In genomic region chr2:64404743-64405142, GRCh38 we compare ENCODE assay signal across 10 cellular contexts. TPM values are rescaled to one million over a fixed set of nuclear protein-coding genes. Genes with fewer than 3 reads are reported as not detected.
DNase-seq lines count a peak whose midpoint lies in the region; ATAC-seq and TF ChIP-seq lines count a peak whose summit lies in the region.
"Had no signal": no experiment of that assay in that cellular context is flagged by ENCODE, and none has a peak within 500 bp of the region (broad histone marks: within the 10 kb centered on the region; RNA-seq: fewer than 3 reads in every experiment).

No MANE protein-coding gene starts in this region.

- peak overlapping the region; percentile 58 for H3K4me3 Mint-ChIP-seq in WTC11
- peak overlapping the region; percentile 87 for H3K4me3 Mint-ChIP-seq in neural crest cell
- H3K4me3 Mint-ChIP-seq: activated naive CD8-positive, alpha-beta T cell treated with anti-CD3 and anti-CD28 coated beads, Interleukin-2, amount 50 U/mL, for 24 hours had no signal

- peak; percentile 26 for DNase-seq in AG20443 (ENCODE audit: low spot score)
- DNase-seq in WTC11 (ENCODE audit: low spot score) = peak; percentile 72
- DNase-seq in Right ventricle myocardium superior = peak; percentile 56
- DNase-seq in neural crest cell (ENCODE audit: low read depth, low spot score) = peak; percentile 77
- DNase-seq in KG1 (lab: John Stamatoyannopoulos, UW) = no peak
- DNase-seq in GM03348 (ENCODE audit: low spot score) = no peak
- DNase-seq in activated effector memory CD4-positive, alpha-beta T cell treated with Interleukin-2 at 50 U/mL for 16 hours = no peak
- DNase-seq: activated naive CD8-positive, alpha-beta T cell treated with anti-CD3 and anti-CD28 coated beads, Interleukin-2, amount 50 U/mL, for 24 hours; AML-193 had no signal

- TF ChIP-seq CTCF in WTC11 (IDR thresholded peaks at IDR 0.05) = no peak
- TF ChIP-seq CTCF in neural crest cell (conservative IDR thresholded peaks at IDR 0.05) = no peak

- peak overlapping the region; percentile 97 for H3K27ac Mint-ChIP-seq in WTC11
- peak overlapping the region; percentile 99 for H3K27ac Mint-ChIP-seq in neural crest cell (ENCODE audit: unreplicated experiment)
- H3K27ac Mint-ChIP-seq: activated naive CD8-positive, alpha-beta T cell treated with anti-CD3 and anti-CD28 coated beads, Interleukin-2, amount 50 U/mL, for 24 hours had no signal

- H3K36me3 Mint-ChIP-seq in WTC11 (no peaks in the 10 kb centered on the region), neural crest cell (ENCODE audit: low read depth) (no peaks in the 10 kb centered on the region)

- peak; percentile 10 for ATAC-seq in WTC11
- ATAC-seq in Right ventricle myocardium superior (ENCODE audit: poor library complexity) = peak; percentile 38
- ATAC-seq in HG03565 (IDR thresholded peaks at IDR 0.05; ENCODE audit: unreplicated experiment) = no peak
- ATAC-seq: activated naive CD8-positive, alpha-beta T cell treated with anti-CD3 and anti-CD28 coated beads, Interleukin-2, amount 50 U/mL, for 24 hours had no signal

- POLR2A ChIA-PET in WTC11 (lab: Charles Lee) = interaction anchor here (0.9 to 1.2 kb wide), 2 partner anchors 16 to 74 kb away, joined by 3 read pairs; no protein-coding TSS in a partner anchor

- no peaks in the 10 kb centered on the region for H3K27me3 Mint-ChIP-seq in WTC11 (ENCODE audit: low read depth)
- no peaks in the 10 kb centered on the region for H3K27me3 Mint-ChIP-seq in neural crest cell (ENCODE audit: low read depth)
- H3K27me3 Mint-ChIP-seq: activated naive CD8-positive, alpha-beta T cell treated with anti-CD3 and anti-CD28 coated beads, Interleukin-2, amount 50 U/mL, for 24 hours had no signal

- H3K4me1 Mint-ChIP-seq in WTC11 (peaks cover 62% of the 10 kb centered on the region), neural crest cell (peaks cover 85% of the 10 kb centered on the region)
- H3K4me1 Mint-ChIP-seq: activated naive CD8-positive, alpha-beta T cell treated with anti-CD3 and anti-CD28 coated beads, Interleukin-2, amount 50 U/mL, for 24 hours had no signal

- CTCF ChIA-PET in WTC11 (lab: Charles Lee) = interaction anchor here (0.5 to 2.5 kb wide), 5 partner anchors 44 to 363 kb away, joined by 3 to 12 read pairs (median 3); no protein-coding TSS in a partner anchor

- intact Hi-C loops in Right ventricle myocardium superior (cut with DNase I) = loop anchor here (5.0 kb wide), 1 partner anchor 48 kb away; the partner anchor contains the start of gene LGALSL

- H3K9me3 Mint-ChIP-seq in WTC11 (no peaks in the 10 kb centered on the region), neural crest cell (peaks cover 2% of the 10 kb centered on the region)
- H3K9me3 Mint-ChIP-seq: activated naive CD8-positive, alpha-beta T cell treated with anti-CD3 and anti-CD28 coated beads, Interleukin-2, amount 50 U/mL, for 24 hours had no signal

TF ChIP-seq in WTC11, 78 proteins besides CTCF, POLR2A, EP300 and RAD21:
- no peak for TF ChIP-seq SMAD4 (CRISPR knock-in tag; IDR thresholded peaks at IDR 0.05)
- no peak for TF ChIP-seq SP1 (CRISPR knock-in tag; conservative IDR thresholded peaks at IDR 0.05)
- TF ChIP-seq EMX1 (CRISPR knock-in tag; IDR thresholded peaks at IDR 0.05) = no peak
- TF ChIP-seq ATF6 (CRISPR knock-in tag; IDR thresholded peaks at IDR 0.05) = no peak
- no peak for TF ChIP-seq FOXK1 (CRISPR knock-in tag; IDR thresholded peaks at IDR 0.05)
- no peak for TF ChIP-seq TEAD1 (CRISPR knock-in tag; IDR thresholded peaks at IDR 0.05)
TF ChIP-seq in WTC11: peak in this region for 0.

RNA-seq across cellular contexts. Expression of gene LGALSL, which starts 49.2 kb away (rescaled TPM):
- total RNA-seq in WTC11 (2021) = 21.0 to 26.5 TPM (median 24.2 TPM) in 3 replicates
- total RNA-seq in Right ventricle myocardium superior = 4.2 TPM
- total RNA-seq in neural crest cell = 29.1 and 31.1 TPM in 2 replicates

Comparison
In these comparisons a context has a peak if more than half of its experiments do, and no peak if none do; other contexts are left out.
1. DNase-seq: peak in AG20443 (single experiment), WTC11 (single experiment), Right ventricle myocardium superior (single experiment) and neural crest cell (single experiment); none in KG1 (single experiment), GM03348 (single experiment) and activated effector memory CD4-positive, alpha-beta T cell treated with Interleukin-2 at 50 U/mL for 16 hours (single experiment).